23 cellular contexts compared by ENCODE assay signal in the genomic region with DNA sequence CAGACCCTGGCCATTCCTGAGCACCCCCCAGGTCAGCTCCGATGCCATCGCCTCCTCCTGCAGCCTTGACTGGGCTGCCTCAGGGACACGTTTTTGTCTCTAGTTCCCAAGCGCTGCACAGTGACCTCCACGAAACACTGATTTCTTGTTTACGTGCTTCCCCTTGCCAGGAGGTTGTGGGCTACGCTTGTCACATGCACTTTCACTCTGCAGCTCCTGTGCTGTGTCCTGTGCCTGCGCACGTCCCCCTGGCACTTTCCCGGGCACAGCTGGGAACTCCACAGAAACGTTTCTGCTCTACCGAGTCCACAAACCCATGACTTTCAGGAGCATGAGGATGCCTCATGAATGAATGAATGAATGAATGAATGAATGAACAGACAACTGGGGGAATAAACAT.
"Had no signal": no experiment of that assay in that cellular context is flagged by ENCODE, and none has a peak within 500 bp of the region (broad histone marks: within the 10 kb centered on the region; RNA-seq: fewer than 3 reads in every experiment).

No MANE protein-coding gene starts in this region.

- H3K4me1 ChIP-seq: esophagus squamous epithelium, gastrocnemius medialis, heart right ventricle, left lung, lower lobe of right lung had no signal

- H3K4me3 Mint-ChIP-seq: mesothelial cell of epicardium, naive B cell had no signal

- H3K36me3 ChIP-seq: esophagus squamous epithelium, gastrocnemius medialis, heart right ventricle, left lung, lower lobe of right lung had no signal

- FAIRE-seq: endothelial cell of umbilical vein, islet of Langerhans, keratinocyte had no signal

- H3K9me3 ChIP-seq: esophagus squamous epithelium, gastrocnemius medialis, left lung, lower lobe of right lung, mucosa of descending colon had no signal

- H3K4me1 Mint-ChIP-seq: mesothelial cell of epicardium, naive B cell had no signal

- H3K27me3 Mint-ChIP-seq: naive B cell had no signal

- H3K27me3 ChIP-seq: esophagus squamous epithelium, gastrocnemius medialis, left lung had no signal

- ATAC-seq: gastrocnemius medialis, heart right ventricle, left cardiac atrium, left lung, left ventricle myocardium superior, lower lobe of right lung, mucosa of descending colon had no signal

- H3K27ac Mint-ChIP-seq: mesothelial cell of epicardium, naive B cell had no signal

- H3K4me3 ChIP-seq: coronary artery, dorsolateral prefrontal cortex, esophagus squamous epithelium, gastrocnemius medialis, heart right ventricle, left lung, lower lobe of right lung, mucosa of descending colon had no signal

- H3K36me3 Mint-ChIP-seq: naive B cell had no signal

- DNase-seq: dermis blood vessel endothelial cell; effector CD4-positive, alpha-beta T cell; effector memory CD4-positive, alpha-beta T cell; esophagus squamous epithelium; foreskin melanocyte; gastrocnemius medialis; glutamatergic neuron; head of caudate nucleus; heart right ventricle; hippocampal formation; left cardiac atrium; left lung; left ventricle myocardium superior; lower lobe of right lung; mesenchymal stem cell; mucosa of descending colon; naive B cell had no signal

- H3K27ac ChIP-seq: coronary artery, dorsolateral prefrontal cortex, esophagus squamous epithelium, gastrocnemius medialis, heart right ventricle, left lung, lower lobe of right lung had no signal
